ENCODE assay signal across 2 cellular contexts in the genomic region with DNA sequence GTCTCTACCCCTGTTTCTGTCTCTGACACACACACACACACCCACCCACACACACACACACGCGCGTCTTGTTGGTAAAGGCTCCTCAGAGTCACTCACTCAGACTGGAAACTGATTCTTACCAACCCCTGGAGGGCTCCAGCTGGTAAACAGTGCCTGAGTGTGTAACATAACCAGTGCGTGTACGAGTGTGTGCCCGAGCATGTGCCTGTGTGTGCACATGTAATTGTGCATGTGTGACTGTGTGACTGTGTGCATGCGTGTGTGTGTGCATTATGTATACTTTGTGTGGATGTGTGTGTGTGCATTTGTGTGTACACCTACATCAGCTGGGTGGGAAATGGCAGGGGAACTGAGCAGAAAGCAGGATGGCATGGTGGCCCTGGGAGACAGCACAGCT.
TF ChIP-seq lines count a peak whose summit lies in the region.

No MANE protein-coding gene starts in this region.

TF ChIP-seq in SK-N-SH, 30 proteins besides CTCF, POLR2A, EP300 and RAD21 (continued from another document):
- TF ChIP-seq, protein P1, sequence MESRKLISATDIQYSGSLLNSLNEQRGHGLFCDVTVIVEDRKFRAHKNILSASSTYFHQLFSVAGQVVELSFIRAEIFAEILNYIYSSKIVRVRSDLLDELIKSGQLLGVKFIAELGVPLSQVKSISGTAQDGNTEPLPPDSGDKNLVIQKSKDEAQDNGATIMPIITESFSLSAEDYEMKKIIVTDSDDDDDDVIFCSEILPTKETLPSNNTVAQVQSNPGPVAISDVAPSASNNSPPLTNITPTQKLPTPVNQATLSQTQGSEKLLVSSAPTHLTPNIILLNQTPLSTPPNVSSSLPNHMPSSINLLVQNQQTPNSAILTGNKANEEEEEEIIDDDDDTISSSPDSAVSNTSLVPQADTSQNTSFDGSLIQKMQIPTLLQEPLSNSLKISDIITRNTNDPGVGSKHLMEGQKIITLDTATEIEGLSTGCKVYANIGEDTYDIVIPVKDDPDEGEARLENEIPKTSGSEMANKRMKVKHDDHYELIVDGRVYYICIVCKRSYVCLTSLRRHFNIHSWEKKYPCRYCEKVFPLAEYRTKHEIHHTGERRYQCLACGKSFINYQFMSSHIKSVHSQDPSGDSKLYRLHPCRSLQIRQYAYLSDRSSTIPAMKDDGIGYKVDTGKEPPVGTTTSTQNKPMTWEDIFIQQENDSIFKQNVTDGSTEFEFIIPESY (IDR thresholded peaks at IDR 0.05; ENCODE audit: borderline replicate concordance, low read depth) = no peak
- TF ChIP-seq MEF2A (IDR thresholded peaks at IDR 0.05; ENCODE audit: borderline replicate concordance, low read depth) (no peak), YY1 (IDR thresholded peaks at IDR 0.05; ENCODE audit: low read depth) (no peak), SMC3 (IDR thresholded peaks at IDR 0.05; ENCODE audit: low read depth, low read length) (no peak)

TF ChIP-seq in SK-N-SH treated with all-trans-retinoic acid at 6 μM for 48 hours, 23 proteins besides CTCF, POLR2A, EP300 and RAD21 (continued from another document):
- TF ChIP-seq, protein P2, sequence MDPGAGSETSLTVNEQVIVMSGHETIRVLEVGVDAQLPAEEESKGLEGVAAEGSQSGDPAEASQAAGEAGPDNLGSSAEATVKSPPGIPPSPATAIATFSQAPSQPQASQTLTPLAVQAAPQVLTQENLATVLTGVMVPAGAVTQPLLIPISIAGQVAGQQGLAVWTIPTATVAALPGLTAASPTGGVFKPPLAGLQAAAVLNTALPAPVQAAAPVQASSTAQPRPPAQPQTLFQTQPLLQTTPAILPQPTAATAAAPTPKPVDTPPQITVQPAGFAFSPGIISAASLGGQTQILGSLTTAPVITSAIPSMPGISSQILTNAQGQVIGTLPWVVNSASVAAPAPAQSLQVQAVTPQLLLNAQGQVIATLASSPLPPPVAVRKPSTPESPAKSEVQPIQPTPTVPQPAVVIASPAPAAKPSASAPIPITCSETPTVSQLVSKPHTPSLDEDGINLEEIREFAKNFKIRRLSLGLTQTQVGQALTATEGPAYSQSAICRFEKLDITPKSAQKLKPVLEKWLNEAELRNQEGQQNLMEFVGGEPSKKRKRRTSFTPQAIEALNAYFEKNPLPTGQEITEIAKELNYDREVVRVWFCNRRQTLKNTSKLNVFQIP (CRISPR knock-in tag; IDR thresholded peaks at IDR 0.05; ENCODE audit: borderline replicate concordance, low read depth) = no peak
- TF ChIP-seq TCF4 (CRISPR knock-in tag; IDR thresholded peaks at IDR 0.05; ENCODE audit: borderline replicate concordance) = no peak
- TF ChIP-seq ZC3H10 (CRISPR knock-in tag; IDR thresholded peaks at IDR 0.05) = no peak
- no peak for TF ChIP-seq ZNF8 (CRISPR knock-in tag; IDR thresholded peaks at IDR 0.05)
- no peak for TF ChIP-seq BACH2 (CRISPR knock-in tag; IDR thresholded peaks at IDR 0.05; ENCODE audit: borderline replicate concordance)
- TF ChIP-seq TOX (CRISPR knock-in tag; IDR thresholded peaks at IDR 0.05; ENCODE audit: borderline replicate concordance) = no peak
- TF ChIP-seq ZNF70 (CRISPR knock-in tag; IDR thresholded peaks at IDR 0.05) = no peak
- TF ChIP-seq RARB (CRISPR knock-in tag; IDR thresholded peaks at IDR 0.05) = no peak
- no peak for TF ChIP-seq ZFP30 (CRISPR knock-in tag; IDR thresholded peaks at IDR 0.05)
- TF ChIP-seq, protein P3, sequence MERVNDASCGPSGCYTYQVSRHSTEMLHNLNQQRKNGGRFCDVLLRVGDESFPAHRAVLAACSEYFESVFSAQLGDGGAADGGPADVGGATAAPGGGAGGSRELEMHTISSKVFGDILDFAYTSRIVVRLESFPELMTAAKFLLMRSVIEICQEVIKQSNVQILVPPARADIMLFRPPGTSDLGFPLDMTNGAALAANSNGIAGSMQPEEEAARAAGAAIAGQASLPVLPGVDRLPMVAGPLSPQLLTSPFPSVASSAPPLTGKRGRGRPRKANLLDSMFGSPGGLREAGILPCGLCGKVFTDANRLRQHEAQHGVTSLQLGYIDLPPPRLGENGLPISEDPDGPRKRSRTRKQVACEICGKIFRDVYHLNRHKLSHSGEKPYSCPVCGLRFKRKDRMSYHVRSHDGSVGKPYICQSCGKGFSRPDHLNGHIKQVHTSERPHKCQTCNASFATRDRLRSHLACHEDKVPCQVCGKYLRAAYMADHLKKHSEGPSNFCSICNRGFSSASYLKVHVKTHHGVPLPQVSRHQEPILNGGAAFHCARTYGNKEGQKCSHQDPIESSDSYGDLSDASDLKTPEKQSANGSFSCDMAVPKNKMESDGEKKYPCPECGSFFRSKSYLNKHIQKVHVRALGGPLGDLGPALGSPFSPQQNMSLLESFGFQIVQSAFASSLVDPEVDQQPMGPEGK (CRISPR knock-in tag; IDR thresholded peaks at IDR 0.05; ENCODE audit: borderline replicate concordance) = no peak
- TF ChIP-seq ZNF565 (CRISPR knock-in tag; conservative IDR thresholded peaks at IDR 0.05; ENCODE audit: low read depth) = no peak
- TF ChIP-seq, protein P4, sequence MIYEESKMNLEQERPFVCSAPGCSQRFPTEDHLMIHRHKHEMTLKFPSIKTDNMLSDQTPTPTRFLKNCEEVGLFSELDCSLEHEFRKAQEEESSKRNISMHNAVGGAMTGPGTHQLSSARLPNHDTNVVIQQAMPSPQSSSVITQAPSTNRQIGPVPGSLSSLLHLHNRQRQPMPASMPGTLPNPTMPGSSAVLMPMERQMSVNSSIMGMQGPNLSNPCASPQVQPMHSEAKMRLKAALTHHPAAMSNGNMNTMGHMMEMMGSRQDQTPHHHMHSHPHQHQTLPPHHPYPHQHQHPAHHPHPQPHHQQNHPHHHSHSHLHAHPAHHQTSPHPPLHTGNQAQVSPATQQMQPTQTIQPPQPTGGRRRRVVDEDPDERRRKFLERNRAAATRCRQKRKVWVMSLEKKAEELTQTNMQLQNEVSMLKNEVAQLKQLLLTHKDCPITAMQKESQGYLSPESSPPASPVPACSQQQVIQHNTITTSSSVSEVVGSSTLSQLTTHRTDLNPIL (CRISPR knock-in tag; IDR thresholded peaks at IDR 0.05; ENCODE audit: low read depth) = no peak
- no peak for TF ChIP-seq ZFP3 (CRISPR knock-in tag; IDR thresholded peaks at IDR 0.05)
